In the genomic region with DNA sequence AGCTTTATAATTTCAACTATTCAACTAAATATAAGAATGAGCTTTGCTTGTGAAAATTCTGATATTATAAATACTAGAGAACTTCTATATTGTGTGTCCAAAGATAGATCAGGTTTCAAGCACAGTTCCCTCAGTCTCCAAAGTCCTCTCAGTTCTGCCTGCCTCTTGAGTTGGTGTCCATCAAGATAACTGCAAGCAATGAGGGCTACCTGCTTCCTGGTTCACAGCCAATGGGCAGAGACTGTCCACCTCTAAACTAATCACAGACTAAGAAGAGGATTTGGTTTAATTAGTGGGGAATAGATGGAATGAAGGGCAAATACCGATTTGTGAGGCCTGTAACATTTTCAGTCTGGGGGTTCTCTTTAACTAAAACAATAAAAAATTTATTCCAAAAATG, we compare ENCODE assay signal across 20 cellular contexts.
"Had no signal": no experiment of that assay in that cellular context is flagged by ENCODE, and none has a peak within 500 bp of the region (broad histone marks: within the 10 kb centered on the region; RNA-seq: fewer than 3 reads in every experiment).

No MANE protein-coding gene starts in this region.

- H3K27ac ChIP-seq: dorsolateral prefrontal cortex, neutrophil, pancreas, sigmoid colon, stomach, testis, tibial artery had no signal

- H3K4me3 ChIP-seq: dorsolateral prefrontal cortex, mucosa of descending colon, pancreas, sigmoid colon, stomach, testis, tibial artery had no signal

- DNase-seq: dorsolateral prefrontal cortex; effector CD4-positive, alpha-beta T cell; head of caudate nucleus; mesenchymal stem cell; mucosa of descending colon; naive B cell; pancreas; sigmoid colon; stimulated activated CD4-positive, alpha-beta T cell treated with anti-CD3 and anti-CD28 coated beads, Interleukin-2, amount 100 ng/mL, for 24 hours; stimulated activated CD4-positive, alpha-beta T cell treated with anti-CD3 and anti-CD28 coated beads, Interleukin-4, amount 100 ng/mL, for 24 hours; stimulated activated naive CD4-positive, alpha-beta T cell treated with Interleukin-2 at 50 U/mL for 16 hours; stomach; testis; tibial artery had no signal

- H3K27me3 ChIP-seq: neutrophil, pancreas, sigmoid colon, stomach, testis, tibial artery had no signal

- FAIRE-seq: colon, frontal cortex, keratinocyte, pancreas had no signal

- H3K36me3 ChIP-seq: neutrophil, pancreas, sigmoid colon, stomach, tibial artery had no signal

- H3K9me3 ChIP-seq: mucosa of descending colon, neutrophil, pancreas, sigmoid colon, stomach, testis, tibial artery had no signal

- ATAC-seq: mucosa of descending colon; natural killer cell treated with Interleukin-12 subunit alpha and Interleukin-12 subunit beta and Interleukin-15 and Interleukin-18, amount 100 ng/mL, for 72 hours; pancreas; stimulated activated effector memory CD8-positive, alpha-beta T cell treated with anti-CD3 and anti-CD28 coated beads, Interleukin-12 subunit alpha, Interleukin-12 subunit beta, amount 100 ng/mL, for 72 hours had no signal

- H3K4me1 ChIP-seq: testis, tibial artery had no signal
